16 cellular contexts compared by ENCODE assay signal in the genomic region with DNA sequence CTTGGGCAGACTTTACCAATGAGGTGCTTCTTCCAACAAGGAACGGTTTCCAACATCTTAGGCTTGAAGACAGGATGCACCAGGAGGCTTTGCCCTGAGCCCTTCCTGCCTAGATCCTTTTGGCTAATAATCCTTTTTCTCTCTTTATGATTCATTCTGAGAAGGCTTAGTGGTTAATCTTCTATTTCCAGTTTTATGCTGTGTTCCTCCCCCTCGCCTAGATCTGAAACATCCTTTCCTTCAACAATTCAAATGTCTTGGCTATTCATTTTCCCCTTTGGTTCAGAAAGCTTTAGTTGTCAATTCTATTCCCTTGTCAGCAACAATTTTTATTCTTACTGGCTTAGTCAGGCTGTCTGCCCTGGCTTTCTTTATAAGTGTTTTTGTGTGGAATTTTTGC.
DNase-seq lines count a peak whose midpoint lies in the region; ATAC-seq and TF ChIP-seq lines count a peak whose summit lies in the region.
"Had no signal": no experiment of that assay in that cellular context is flagged by ENCODE, and none has a peak within 500 bp of the region (broad histone marks: within the 10 kb centered on the region; RNA-seq: fewer than 3 reads in every experiment).

No MANE protein-coding gene starts in this region.

- peaks cover 17% of the 10 kb centered on the region for H3K9me3 Mint-ChIP-seq in nephron

- no peak overlapping the region for H3K4me3 Mint-ChIP-seq in nephron
- H3K4me3 Mint-ChIP-seq: dendritic cell treated with granulocyte-macrophage colony-stimulating factor and Interleukin-4, amounts not matched to agents 40 ng/mL and 50 ng/mL, for 4 days had no signal

- in situ Hi-C loops in KBM-7 (cut with MboI; ENCODE audit: low pct_unique_long_range_greater_than_20kb, low sequenced_read_pairs) = no loop called here

- TF ChIP-seq CTCF in AG10803 (conservative IDR thresholded peaks at IDR 0.05; ENCODE audit: low read length) (no peak), nephron (IDR thresholded peaks at IDR 0.05; ENCODE audit: unreplicated experiment in 3 of 3) (no peak), heart left ventricle (IDR thresholded peaks at IDR 0.05) (no peak)

- peaks cover 0 to 14% (median 0%) of the 10 kb centered on the region in 12 donors for H3K9me3 ChIP-seq in heart left ventricle
- H3K9me3 ChIP-seq: vagina had no signal

- no peaks in the 10 kb centered on the region for H3K27me3 ChIP-seq in heart left ventricle
- H3K27me3 ChIP-seq: SJCRH30, vagina had no signal

- peaks cover 18% of the 10 kb centered on the region for H3K36me3 Mint-ChIP-seq in nephron (ENCODE audit: low read depth)

- no peaks in the 10 kb centered on the region for H3K36me3 ChIP-seq in heart left ventricle
- H3K36me3 ChIP-seq: left ventricle myocardium inferior, SJCRH30, vagina had no signal

- peaks cover 14% of the 10 kb centered on the region for H3K4me1 Mint-ChIP-seq in nephron

- no peak overlapping the region for H3K27ac ChIP-seq in heart left ventricle
- H3K27ac ChIP-seq: left ventricle myocardium inferior, SJCRH30, vagina had no signal

- no peak overlapping the region for H3K4me3 ChIP-seq in AG10803 (ENCODE audit: low read length)
- no peak overlapping the region for H3K4me3 ChIP-seq in heart left ventricle
- H3K4me3 ChIP-seq: left ventricle myocardium inferior, SJCRH30, vagina had no signal

- DNase-seq in AG10803 (ENCODE audit: low read depth) = peak; percentile 28
- peak; percentile 8 to 10 for DNase-seq in Kasumi-1 (lab: John Stamatoyannopoulos, UW)
- peak; percentile 64 for DNase-seq in cerebellar cortex (ENCODE audit: low spot score)
- DNase-seq in heart left ventricle = no peak
- no peak for DNase-seq in NCI-H1105 treated with DMSO at 0.1 percent for 48 hours (lab: John Stamatoyannopoulos, UW)
- DNase-seq in KBM-7 = no peak
- no peak for DNase-seq in NCI-H510A treated with DMSO at 0.1 percent for 48 hours (lab: John Stamatoyannopoulos, UW)
- DNase-seq: AML-193, DMS79, GOT3, left ventricle myocardium inferior, NCI-H526 treated with DMSO at 0.1 percent for 48 hours had no signal

- H3K27me3 Mint-ChIP-seq in nephron (ENCODE audit: low read depth) = no peaks in the 10 kb centered on the region

- intact Hi-C loops in heart left ventricle (cut with DNase I) = no loop called here

- TF ChIP-seq POLR2A in heart left ventricle (IDR thresholded peaks at IDR 0.05) = no peak

- no peak for ATAC-seq in heart left ventricle

- peak overlapping the region; percentile 55 to 73 (median 69) for H3K27ac Mint-ChIP-seq in nephron
- H3K27ac Mint-ChIP-seq: dendritic cell treated with granulocyte-macrophage colony-stimulating factor and Interleukin-4, amounts not matched to agents 40 ng/mL and 50 ng/mL, for 4 days had no signal

- WGBS in heart left ventricle, 4 donors = 61 to 70% (median 67%) methylated on average over 2 of the region's 2 CpGs

- H3K4me1 ChIP-seq in heart left ventricle = peaks cover 0 to 4% (median 0%) of the 10 kb centered on the region in 12 donors
- H3K4me1 ChIP-seq: left ventricle myocardium inferior, vagina had no signal

Comparison
In these comparisons a context has a peak if more than half of its experiments do, and no peak if none do; other contexts are left out.
1. DNase-seq: peak in AG10803 (single experiment), Kasumi-1 (2 of 2) and cerebellar cortex (single experiment); none in heart left ventricle (0 of 5), NCI-H1105 treated with DMSO at 0.1 percent for 48 hours (single experiment), KBM-7 (single experiment) and NCI-H510A treated with DMSO at 0.1 percent for 48 hours (single experiment).